Comparison of ENCODE assay signal across 3 cellular contexts in the genomic region with DNA sequence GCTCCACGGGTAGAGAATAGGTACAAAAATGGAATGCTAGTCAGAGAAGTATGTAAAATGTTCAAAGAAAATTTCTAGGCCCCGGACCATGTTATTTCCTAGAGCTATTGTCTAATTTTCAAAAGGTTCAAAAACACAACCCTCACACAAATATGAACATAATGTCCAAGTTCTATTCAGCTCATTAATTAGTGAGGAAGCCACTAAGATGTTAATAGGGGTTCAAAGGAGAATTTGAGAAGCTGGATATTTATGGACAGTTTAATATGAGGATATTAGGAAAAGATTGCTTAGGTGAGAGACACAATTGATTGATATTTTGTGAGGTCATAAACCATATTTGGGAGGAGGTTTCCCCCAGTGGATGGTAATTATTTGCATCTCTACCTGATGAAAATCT.
"Had no signal": no experiment of that assay in that cellular context is flagged by ENCODE, and none has a peak within 500 bp of the region (broad histone marks: within the 10 kb centered on the region; RNA-seq: fewer than 3 reads in every experiment).

No MANE protein-coding gene starts in this region.

- H3K4me3 ChIP-seq: GM12878 had no signal

- DNase-seq: GDM1, GF-D8 had no signal

- ATAC-seq: GM12878 had no signal
